8 cellular contexts compared by ENCODE assay signal in genomic region chr14:69713127-69713800, GRCh38. TPM values are rescaled to one million over a fixed set of nuclear protein-coding genes. Genes with fewer than 3 reads are reported as not detected.
DNase-seq lines count a peak whose midpoint lies in the region; ATAC-seq and TF ChIP-seq lines count a peak whose summit lies in the region.

No MANE protein-coding gene starts in this region.

- H3K4me2 ChIP-seq in parathyroid adenoma (ENCODE audit: low read length), result peak overlapping the region; percentile 52

- TF ChIP-seq POLR2A in tibial nerve (IDR thresholded peaks at IDR 0.05), result no peak

- WGBS in tibial nerve, 2 donors, result 78 to 87% methylated on average over 4 of the region's 4 CpGs

- TF ChIP-seq EP300 in tibial nerve (IDR thresholded peaks at IDR 0.05), result no peak

- H3K27ac Mint-ChIP-seq in dendritic cell treated with granulocyte-macrophage colony-stimulating factor and Interleukin-4, amounts not matched to agents 40 ng/mL and 50 ng/mL, for 4 days, result peak overlapping the region; percentile 88

- no peaks in the 10 kb centered on the region for H3K36me3 ChIP-seq in H7 (replicated peaks; ENCODE audit: control insufficient read depth, insufficient read depth, low read length)
- no peaks in the 10 kb centered on the region for H3K36me3 ChIP-seq in parathyroid adenoma (ENCODE audit: control insufficient read depth, insufficient read depth, low read length)
- H3K36me3 ChIP-seq in tibial nerve, result peaks cover 0 to 47% (median 17%) of the 10 kb centered on the region in 3 donors

- H3K9me3 ChIP-seq in parathyroid adenoma (ENCODE audit: control insufficient read depth, low read length), result no peaks in the 10 kb centered on the region
- H3K9me3 ChIP-seq in tibial nerve, result no peaks in the 10 kb centered on the region

- ATAC-seq in GM18502 (IDR thresholded peaks at IDR 0.05; ENCODE audit: poor library complexity, unreplicated experiment), result no peak
- no peak for ATAC-seq in HG03469 (IDR thresholded peaks at IDR 0.05; ENCODE audit: unreplicated experiment)

- peak overlapping the region; percentile 54 for H3K27ac ChIP-seq in parathyroid adenoma
- H3K27ac ChIP-seq in tibial nerve, result peak overlapping the region in 2 of 4 donors; percentile 55 to 77

- intact Hi-C loops in dendritic cell treated with granulocyte-macrophage colony-stimulating factor and Interleukin-4, amounts not matched to agents 40 ng/mL and 50 ng/mL, for 4 days (cut with micrococcal nuclease), result loop anchor here (5.0 kb wide), 2 partner anchors 61 to 101 kb away; partner anchors contain the start of gene SUSD6

- TF ChIP-seq CTCF in parathyroid adenoma (IDR thresholded peaks at IDR 0.05), result no peak
- TF ChIP-seq CTCF in tibial nerve (IDR thresholded peaks at IDR 0.05), result no peak

- H3K9me3 Mint-ChIP-seq in dendritic cell treated with granulocyte-macrophage colony-stimulating factor and Interleukin-4, amounts not matched to agents 40 ng/mL and 50 ng/mL, for 4 days, result no peaks in the 10 kb centered on the region

- H3K4me1 ChIP-seq in parathyroid adenoma (peaks cover 22% of the 10 kb centered on the region), tibial nerve (peaks cover 0 to 70% (median 40%) of the 10 kb centered on the region in 4 donors)

- no peak overlapping the region for H3K4me3 Mint-ChIP-seq in dendritic cell treated with granulocyte-macrophage colony-stimulating factor and Interleukin-4, amounts not matched to agents 40 ng/mL and 50 ng/mL, for 4 days

- no peaks in the 10 kb centered on the region for H3K27me3 Mint-ChIP-seq in dendritic cell treated with granulocyte-macrophage colony-stimulating factor and Interleukin-4, amounts not matched to agents 40 ng/mL and 50 ng/mL, for 4 days

- H3K27me3 ChIP-seq in H7 (ENCODE audit: control insufficient read depth, insufficient read depth, low read length) (no peaks in the 10 kb centered on the region), parathyroid adenoma (ENCODE audit: control insufficient read depth, insufficient read depth, low read length) (no peaks in the 10 kb centered on the region), tibial nerve (no peaks in the 10 kb centered on the region)

- H3K9ac ChIP-seq in parathyroid adenoma, result no peak overlapping the region

- DNase-seq in H7, result peak; percentile 80
- peak; percentile 77 for DNase-seq in NCI-H2196 treated with DMSO at 0.1 percent for 48 hours (lab: John Stamatoyannopoulos, UW; ENCODE audit: unreplicated experiment)
- DNase-seq in tibial nerve (ENCODE audit: low spot score in 2 of 2), result no peak
- no peak for DNase-seq in stimulated activated CD4-positive, alpha-beta T cell treated with anti-CD3 and anti-CD28 coated beads, Interleukin-4, amount 100 ng/mL, for 4 hours

- H3K79me2 ChIP-seq in parathyroid adenoma, result peaks cover under 1% of the 10 kb centered on the region

- peak overlapping the region; percentile 52 for H2AFZ ChIP-seq in parathyroid adenoma

- peaks cover 95% of the 10 kb centered on the region for H3K4me1 Mint-ChIP-seq in dendritic cell treated with granulocyte-macrophage colony-stimulating factor and Interleukin-4, amounts not matched to agents 40 ng/mL and 50 ng/mL, for 4 days (ENCODE audit: low read depth)

- H3K4me3 ChIP-seq in H7 (ENCODE audit: insufficient read depth, low read depth, low read length) (no peak overlapping the region), parathyroid adenoma (ENCODE audit: low read depth, low read length) (no peak overlapping the region), tibial nerve (no peak overlapping the region)

- peaks cover 82% of the 10 kb centered on the region for H3K36me3 Mint-ChIP-seq in dendritic cell treated with granulocyte-macrophage colony-stimulating factor and Interleukin-4, amounts not matched to agents 40 ng/mL and 50 ng/mL, for 4 days (ENCODE audit: low read depth)

RNA-seq across cellular contexts. Expression of gene SRSF5, which starts 53.7 kb away (rescaled TPM):
- total RNA-seq in H7 (2014; rRNA removed; shearing (Covaris generic)), result 90.9 and 99.7 TPM in 2 replicates
- 100 to 1,000 TPM; 308 to 470 (median 361) TPM for total RNA-seq in tibial nerve

Comparison
In these comparisons a context has a peak if more than half of its experiments do, and no peak if none do; other contexts are left out.
1. DNase-seq: peak in H7 (single experiment) and NCI-H2196 treated with DMSO at 0.1 percent for 48 hours (single experiment); none in tibial nerve (0 of 2) and stimulated activated CD4-positive, alpha-beta T cell treated with anti-CD3 and anti-CD28 coated beads, Interleukin-4, amount 100 ng/mL, for 4 hours (0 of 2).